ENCODE assay signal across 9 cellular contexts in genomic region chr11:629237-629583, GRCh38. TPM values are rescaled to one million over a fixed set of nuclear protein-coding genes. Genes with fewer than 3 reads are reported as not detected.
DNase-seq lines count a peak whose midpoint lies in the region; ATAC-seq and TF ChIP-seq lines count a peak whose summit lies in the region.
"Had no signal": no experiment of that assay in that cellular context is flagged by ENCODE, and none has a peak within 500 bp of the region (broad histone marks: within the 10 kb centered on the region; RNA-seq: fewer than 3 reads in every experiment).

No MANE protein-coding gene starts in this region.

- H3K4me2 ChIP-seq in Karpas-422 (ENCODE audit: low read depth, low read length, poor library complexity, severe bottlenecking) = no peak overlapping the region

- no peaks in the 10 kb centered on the region for H3K9me2 ChIP-seq in Karpas-422 (replicated peaks; ENCODE audit: insufficient read depth, low read length)

- intact Hi-C loops in psoas muscle (cut with DNase I) = loop anchor here in 1 of 2 donors (5.0 kb wide), 1 partner anchor 52 kb away; the partner anchor contains the start of gene PHRF1

- H3K27me3 ChIP-seq in psoas muscle (ENCODE audit: insufficient read depth in 3 of 3, low read length in 2 of 3) (peaks cover 0 to 2% (median 0%) of the 10 kb centered on the region in 3 donors), Karpas-422 (ENCODE audit: low read length) (no peaks in the 10 kb centered on the region)

- WGBS in psoas muscle, 3 donors = 15 to 25% (median 16%) methylated on average over 10 of the region's 10 CpGs

- H3K9ac ChIP-seq in Karpas-422 (ENCODE audit: low read length) = no peak overlapping the region

- H3K4me1 ChIP-seq in psoas muscle (peaks cover 45% of the 10 kb centered on the region), Karpas-422 (ENCODE audit: low read length) (no peaks in the 10 kb centered on the region)

- H3K79me2 ChIP-seq in Karpas-422 (ENCODE audit: low read length) = no peaks in the 10 kb centered on the region

- peak; percentile 78 to 86 (median 82) for ATAC-seq in psoas muscle

- H3K27ac ChIP-seq in psoas muscle = peak overlapping the region; percentile 90
- H3K27ac ChIP-seq in Karpas-422 (ENCODE audit: low read length) = no peak overlapping the region

- H3K9me3 ChIP-seq in psoas muscle (no peaks in the 10 kb centered on the region), Karpas-422 (ENCODE audit: low read length) (no peaks in the 10 kb centered on the region)

- no peak overlapping the region for H2AFZ ChIP-seq in Karpas-422 (ENCODE audit: low read length)

- H3K4me3 ChIP-seq in psoas muscle = no peak overlapping the region
- H3K4me3 ChIP-seq in Karpas-422 (ENCODE audit: low read length) = no peak overlapping the region

- no peaks in the 10 kb centered on the region for H4K20me1 ChIP-seq in Karpas-422 (ENCODE audit: insufficient read depth, low read depth, low read length)

- DNase-seq in NOMO-1 (lab: John Stamatoyannopoulos, UW; ENCODE audit: unreplicated experiment in 2 of 2) (peak; percentile 14 to 33), NOMO-1 treated with dmso at 0.1 percent for 144 hours (lab: John Stamatoyannopoulos, UW; ENCODE audit: unreplicated experiment) (no peak), NAMALWA (ENCODE audit: low spot score) (peak; percentile 59), astrocyte of the hippocampus (ENCODE audit: low read depth, low spot score) (peak; percentile 53), psoas muscle (peak in 1 of 2 donors; percentile 86), EL (no peak), Karpas-422 (no peak)
- no peak for DNase-seq in effector CD4-positive, alpha-beta T cell
- DNase-seq: NCI-H2081 treated with DMSO at 0.1 percent for 48 hours had no signal

- TF ChIP-seq CTCF in psoas muscle (IDR thresholded peaks at IDR 0.05) = peak; percentile 7

- H3K36me3 ChIP-seq in psoas muscle (ENCODE audit: insufficient read depth in 1 of 2, low read depth in 1 of 2) (no peaks in the 10 kb centered on the region), Karpas-422 (ENCODE audit: insufficient read depth, low read length) (no peaks in the 10 kb centered on the region)

RNA-seq across cellular contexts. Expression of gene SCT, which starts 2.2 kb away (rescaled TPM):
- total RNA-seq in psoas muscle = 1 to 10 TPM in 2 of 4 donors, under 1 TPM in 1, not detected in 1; 0.89 to 4.8 (median 1.8) TPM
- under 1 TPM in 1 of 3 donors, not detected in 2; 0.44 TPM for polyA plus RNA-seq in psoas muscle
- total RNA-seq in Karpas-422 (2014; rRNA removed; shearing (Covaris generic); ENCODE audit: low replicate concordance) = not detected in 2 replicates

RNA-seq across cellular contexts. Expression of gene CDHR5, which starts 4.5 kb away (rescaled TPM):
- under 1 TPM in 1 of 4 donors, not detected in 3; 0.20 TPM for total RNA-seq in psoas muscle
- under 1 TPM in 2 of 3 donors, not detected in 1; 0.07 to 0.34 TPM for polyA plus RNA-seq in psoas muscle
- 0.04 TPM in 1 of 2 replicates, not detected in the other for total RNA-seq in Karpas-422 (2014; rRNA removed; shearing (Covaris generic); ENCODE audit: low replicate concordance)

RNA-seq across cellular contexts. Expression of gene DRD4, which starts 7.9 kb away (rescaled TPM):
- total RNA-seq in psoas muscle = 1 to 10 TPM in 2 of 4 donors, under 1 TPM in 1, not detected in 1; 0.55 to 1.2 (median 1.1) TPM
- polyA plus RNA-seq in psoas muscle = under 1 TPM in 2 of 3 donors, not detected in 1; 0.14 to 0.18 TPM
- not detected in 2 replicates for total RNA-seq in Karpas-422 (2014; rRNA removed; shearing (Covaris generic); ENCODE audit: low replicate concordance)

RNA-seq across cellular contexts. Expression of gene IRF7, which starts 13.5 kb away (rescaled TPM):
- total RNA-seq in psoas muscle = 10 to 100 TPM in 3 of 4 donors, 1 to 10 TPM in 1; 7.5 to 23.1 (median 15.2) TPM
- polyA plus RNA-seq in psoas muscle = 10 to 100 TPM in 2 of 3 donors, 1 to 10 TPM in 1; 9.4 to 13.2 (median 12.9) TPM
- 34.6 and 53.5 TPM in 2 replicates for total RNA-seq in Karpas-422 (2014; rRNA removed; shearing (Covaris generic); ENCODE audit: low replicate concordance)

RNA-seq across cellular contexts. Expression of gene PHRF1, which starts 52.9 kb away (rescaled TPM):
- total RNA-seq in psoas muscle = 10 to 100 TPM; 19.8 to 31.2 (median 25.0) TPM
- 10 to 100 TPM; 11.7 to 19.5 (median 13.5) TPM for polyA plus RNA-seq in psoas muscle
- 8.7 and 20.9 TPM in 2 replicates for total RNA-seq in Karpas-422 (2014; rRNA removed; shearing (Covaris generic); ENCODE audit: low replicate concordance)

Comparison
In these comparisons a context has a peak if more than half of its experiments do, and no peak if none do; other contexts are left out.
1. DNase-seq: peak in NOMO-1 (2 of 2), NAMALWA (single experiment) and astrocyte of the hippocampus (single experiment); none in NOMO-1 treated with dmso at 0.1 percent for 144 hours (single experiment), effector CD4-positive, alpha-beta T cell (single experiment), EL (single experiment) and Karpas-422 (single experiment).